14 cellular contexts compared by ENCODE assay signal in the genomic region with DNA sequence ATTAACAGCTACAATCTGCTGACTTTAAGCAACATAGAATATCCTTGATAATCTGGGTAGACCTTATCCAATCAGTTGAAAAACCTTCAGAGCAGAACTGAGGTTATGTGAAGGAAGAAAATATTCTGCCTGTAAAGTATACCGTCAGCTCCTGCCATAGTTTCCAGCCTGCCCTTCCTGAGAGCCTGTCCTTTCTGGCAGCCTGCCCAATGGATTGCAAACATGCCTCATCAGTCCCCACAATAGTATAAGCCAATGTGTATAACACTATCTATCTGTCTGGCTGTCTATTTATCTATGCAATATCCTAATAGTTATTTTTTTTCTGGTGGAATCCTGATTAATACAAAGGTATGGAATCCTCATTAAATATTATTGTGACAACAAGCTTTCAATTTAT.
DNase-seq lines count a peak whose midpoint lies in the region; ATAC-seq and TF ChIP-seq lines count a peak whose summit lies in the region.
"Had no signal": no experiment of that assay in that cellular context is flagged by ENCODE, and none has a peak within 500 bp of the region (broad histone marks: within the 10 kb centered on the region; RNA-seq: fewer than 3 reads in every experiment).

No MANE protein-coding gene starts in this region.

- H3K27me3 Mint-ChIP-seq in activated CD4-positive, alpha-beta T cell treated with anti-CD3 and anti-CD28 coated beads for 36 hours, result no peaks in the 10 kb centered on the region
- H3K27me3 Mint-ChIP-seq: central memory CD8-positive, alpha-beta T cell had no signal

- CTCF ChIA-PET in activated CD4-positive, alpha-beta T cell treated with anti-CD3 and anti-CD28 coated beads for 36 hours (lab: Charles Lee), result no interaction called here

- H3K27ac ChIP-seq in cardiac muscle cell (no peak overlapping the region), SJCRH30 (no peak overlapping the region)
- H3K27ac ChIP-seq: skin epidermis had no signal

- intact Hi-C loops in Right ventricle myocardium inferior (cut with DNase I), result no loop called here
- intact Hi-C loops in activated CD4-positive, alpha-beta T cell treated with anti-CD3 and anti-CD28 coated beads for 36 hours (cut with DNase I, micrococcal nuclease), result no loop called here

- POLR2A ChIA-PET in activated CD4-positive, alpha-beta T cell treated with anti-CD3 and anti-CD28 coated beads for 36 hours (lab: Charles Lee), result no interaction called here

- DNase-seq in cardiac muscle cell (ENCODE audit: low read depth in 1 of 2, low spot score in 1 of 2), result peak; percentile 67 to 68
- no peak for DNase-seq in Right ventricle myocardium inferior (ENCODE audit: missing footprints)
- DNase-seq in SJCRH30, result peak; percentile 38 to 56
- DNase-seq in fibroblast of the conjunctiva (ENCODE audit: low read depth), result peak; percentile 5
- no peak for DNase-seq in H7
- DNase-seq in RPMI8226, result no peak
- DNase-seq in cortex of kidney (lab: John Stamatoyannopoulos, UW), result no peak
- no peak for DNase-seq in activated CD4-positive, alpha-beta T cell treated with anti-CD3 and anti-CD28 coated beads for 36 hours
- DNase-seq: MM.1S, NCI-H526 treated with DMSO at 0.1 percent for 48 hours, trophoblast cell had no signal

- no peak for TF ChIP-seq CTCF in cardiac muscle cell (IDR thresholded peaks at IDR 0.05; ENCODE audit: low read depth, low read length)

- no peaks in the 10 kb centered on the region for H3K36me3 Mint-ChIP-seq in activated CD4-positive, alpha-beta T cell treated with anti-CD3 and anti-CD28 coated beads for 36 hours (ENCODE audit: low read depth)

- H3K9me3 Mint-ChIP-seq in activated CD4-positive, alpha-beta T cell treated with anti-CD3 and anti-CD28 coated beads for 36 hours (ENCODE audit: low read depth), result peaks cover 7% of the 10 kb centered on the region

- H3K4me3 Mint-ChIP-seq in activated CD4-positive, alpha-beta T cell treated with anti-CD3 and anti-CD28 coated beads for 36 hours, result no peak overlapping the region
- H3K4me3 Mint-ChIP-seq: central memory CD8-positive, alpha-beta T cell had no signal

- H3K9me3 ChIP-seq in cardiac muscle cell (ENCODE audit: low read depth) (no peaks in the 10 kb centered on the region), SJCRH30 (replicated peaks) (no peaks in the 10 kb centered on the region)

- H3K4me1 ChIP-seq in cardiac muscle cell (ENCODE audit: low read depth) (no peaks in the 10 kb centered on the region), SJCRH30 (no peaks in the 10 kb centered on the region)

- no peak overlapping the region for H3K27ac Mint-ChIP-seq in activated CD4-positive, alpha-beta T cell treated with anti-CD3 and anti-CD28 coated beads for 36 hours

- no peaks in the 10 kb centered on the region for H3K36me3 ChIP-seq in cardiac muscle cell
- H3K36me3 ChIP-seq in SJCRH30, result no peaks in the 10 kb centered on the region
- H3K36me3 ChIP-seq in H7 (replicated peaks; ENCODE audit: control insufficient read depth, insufficient read depth, low read length), result no peaks in the 10 kb centered on the region

- H3K4me1 Mint-ChIP-seq in activated CD4-positive, alpha-beta T cell treated with anti-CD3 and anti-CD28 coated beads for 36 hours, result no peaks in the 10 kb centered on the region
- H3K4me1 Mint-ChIP-seq: central memory CD8-positive, alpha-beta T cell had no signal

- no peak overlapping the region for H3K4me3 ChIP-seq in cardiac muscle cell
- H3K4me3 ChIP-seq in SJCRH30, result no peak overlapping the region
- no peak overlapping the region for H3K4me3 ChIP-seq in H7 (ENCODE audit: insufficient read depth, low read depth, low read length)
- H3K4me3 ChIP-seq: skin epidermis had no signal

- ATAC-seq in Right ventricle myocardium inferior, result no peak
- no peak for ATAC-seq in activated CD4-positive, alpha-beta T cell treated with anti-CD3 and anti-CD28 coated beads for 36 hours
- ATAC-seq: activated CD4-positive, CD25-positive, alpha-beta regulatory T cell treated with anti-CD3 and anti-CD28 coated beads, Interleukin-2, amount 50 U/mL, for 24 hours had no signal

- H3K27me3 ChIP-seq in cardiac muscle cell (no peaks in the 10 kb centered on the region), SJCRH30 (no peaks in the 10 kb centered on the region), H7 (ENCODE audit: control insufficient read depth, insufficient read depth, low read length) (no peaks in the 10 kb centered on the region)

Comparison
In these comparisons a context has a peak if more than half of its experiments do, and no peak if none do; other contexts are left out.
1. DNase-seq: peak in cardiac muscle cell (2 of 2), SJCRH30 (2 of 2) and fibroblast of the conjunctiva (single experiment); none in Right ventricle myocardium inferior (single experiment), H7 (single experiment), RPMI8226 (single experiment), cortex of kidney (single experiment) and activated CD4-positive, alpha-beta T cell treated with anti-CD3 and anti-CD28 coated beads for 36 hours (single experiment).